Comparison of ENCODE assay signal across 21 cellular contexts in the genomic region with DNA sequence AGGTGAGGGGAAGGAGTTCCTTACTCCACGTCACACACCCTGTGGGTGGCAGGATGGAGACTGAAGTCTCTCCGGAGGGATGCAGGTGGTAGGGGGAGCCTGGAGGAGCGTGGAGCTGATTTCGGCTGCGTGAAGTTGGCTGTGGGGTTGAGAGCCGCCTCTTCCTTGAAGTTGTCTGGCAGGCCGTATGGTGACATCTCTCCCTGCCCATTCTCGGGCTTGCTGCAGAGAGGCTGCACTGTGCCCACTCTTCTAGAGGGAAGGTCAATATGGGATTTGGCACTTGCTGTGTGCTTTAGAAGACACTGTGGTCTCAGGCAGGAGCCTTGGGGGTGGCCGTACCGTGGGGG. TPM values are rescaled to one million over a fixed set of nuclear protein-coding genes. Genes with fewer than 3 reads are reported as not detected.
DNase-seq lines count a peak whose midpoint lies in the region; ATAC-seq, FAIRE-seq and TF ChIP-seq lines count a peak whose summit lies in the region.
"Had no signal": no experiment of that assay in that cellular context is flagged by ENCODE, and none has a peak within 500 bp of the region (broad histone marks: within the 10 kb centered on the region; RNA-seq: fewer than 3 reads in every experiment).

No MANE protein-coding gene starts in this region.

- ATAC-seq in gastroesophageal sphincter (no peak), HG03469 (IDR thresholded peaks at IDR 0.05; ENCODE audit: unreplicated experiment) (no peak), HG03571 (IDR thresholded peaks at IDR 0.05; ENCODE audit: unreplicated experiment) (no peak)
- ATAC-seq: GM12878 had no signal

- in situ Hi-C loops in GM23248 (cut with MboI): no loop called here

- H3K27ac Mint-ChIP-seq in astrocyte (ENCODE audit: unreplicated experiment): peak overlapping the region; percentile 62
- peak overlapping the region; percentile 97 for H3K27ac Mint-ChIP-seq in osteocyte (ENCODE audit: unreplicated experiment)
- H3K27ac Mint-ChIP-seq: CD4-positive, alpha-beta T cell had no signal

- no peaks in the 10 kb centered on the region for H3K27me3 ChIP-seq in GM23248 (replicated peaks; ENCODE audit: insufficient read depth)
- H3K27me3 ChIP-seq in astrocyte (ENCODE audit: insufficient read depth, low read length): peaks cover under 1% of the 10 kb centered on the region
- H3K27me3 ChIP-seq in gastroesophageal sphincter: peaks cover 30% of the 10 kb centered on the region

- H3K9ac ChIP-seq in GM23248: peak overlapping the region; percentile 87; the same call in 1 of the 2 replicates
- no peak overlapping the region for H3K9ac ChIP-seq in astrocyte (ENCODE audit: low read length)

- peaks cover 19% of the 10 kb centered on the region for H3F3A ChIP-seq in GM23248 (ENCODE audit: insufficient read depth)

- no peak overlapping the region for H2AFZ ChIP-seq in GM23248
- no peak overlapping the region for H2AFZ ChIP-seq in astrocyte (ENCODE audit: low read depth, low read length)

- H3K4me3 ChIP-seq in GM23248 (no peak overlapping the region), astrocyte (ENCODE audit: insufficient read depth, low read depth, low read length) (no peak overlapping the region), gastroesophageal sphincter (no peak overlapping the region)
- H3K4me3 ChIP-seq: GM12878 had no signal

- H3K4me3 Mint-ChIP-seq in astrocyte (ENCODE audit: unreplicated experiment) (no peak overlapping the region), osteocyte (ENCODE audit: unreplicated experiment) (no peak overlapping the region)
- H3K4me3 Mint-ChIP-seq: CD4-positive, alpha-beta T cell had no signal

- H3K9me3 Mint-ChIP-seq in astrocyte (ENCODE audit: unreplicated experiment) (no peaks in the 10 kb centered on the region), osteocyte (ENCODE audit: unreplicated experiment) (no peaks in the 10 kb centered on the region)
- H3K9me3 Mint-ChIP-seq: CD4-positive, alpha-beta T cell had no signal

- peaks cover 24% of the 10 kb centered on the region for H3K27me3 Mint-ChIP-seq in astrocyte (ENCODE audit: low read depth, unreplicated experiment)
- no peaks in the 10 kb centered on the region for H3K27me3 Mint-ChIP-seq in osteocyte (ENCODE audit: unreplicated experiment)
- H3K27me3 Mint-ChIP-seq: CD4-positive, alpha-beta T cell had no signal

- H3K9me3 ChIP-seq in GM23248 (ENCODE audit: low read depth) (no peaks in the 10 kb centered on the region), astrocyte (ENCODE audit: insufficient read depth, low read depth, low read length) (no peaks in the 10 kb centered on the region), gastroesophageal sphincter (no peaks in the 10 kb centered on the region)
- H3K9me3 ChIP-seq: Caco-2 had no signal

- H3K4me1 Mint-ChIP-seq in astrocyte (ENCODE audit: low read depth, unreplicated experiment) (peaks cover 15% of the 10 kb centered on the region), osteocyte (ENCODE audit: unreplicated experiment) (peaks cover 73% of the 10 kb centered on the region)

- DNase-seq in GM23248 (no peak), astrocyte (ENCODE audit: low read depth) (no peak), osteocyte (ENCODE audit: extremely low spot score, unreplicated experiment) (no peak), NCI-H2196 treated with DMSO at 0.1 percent for 48 hours (lab: John Stamatoyannopoulos, UW; ENCODE audit: unreplicated experiment) (no peak), DMS79 treated with DMSO at 0.1 percent for 48 hours (lab: John Stamatoyannopoulos, UW) (no peak)
- DNase-seq: Caco-2; CD4-positive, alpha-beta T cell; KBM-7; NCI-H2107; NCI-H2227 treated with DMSO at 0.1 percent for 48 hours; NCI-H510A treated with DMSO at 0.1 percent for 48 hours; NCI-H82; OCI-M1; SHP77 treated with DMSO at 0.1 percent for 48 hours had no signal

- H3K27ac ChIP-seq in GM23248 (no peak overlapping the region), astrocyte (ENCODE audit: low read depth, low read length) (no peak overlapping the region), gastroesophageal sphincter (peak overlapping the region in 3 of 4 donors; percentile 27 to 54 (median 37))

- TF ChIP-seq POLR2A in gastroesophageal sphincter (IDR thresholded peaks at IDR 0.05): no peak

- H3K36me3 Mint-ChIP-seq in astrocyte (ENCODE audit: low read depth, unreplicated experiment): peaks cover 6% of the 10 kb centered on the region
- no peaks in the 10 kb centered on the region for H3K36me3 Mint-ChIP-seq in osteocyte (ENCODE audit: unreplicated experiment)

- H4K20me1 ChIP-seq in GM23248 (ENCODE audit: insufficient read depth) (no peaks in the 10 kb centered on the region), astrocyte (ENCODE audit: insufficient read depth, low read length) (no peaks in the 10 kb centered on the region)

- no peaks in the 10 kb centered on the region for H3K79me2 ChIP-seq in GM23248 (ENCODE audit: insufficient read depth)
- no peaks in the 10 kb centered on the region for H3K79me2 ChIP-seq in astrocyte (ENCODE audit: insufficient read depth, low read length)

- TF ChIP-seq CTCF in astrocyte (IDR thresholded peaks at IDR 0.05; ENCODE audit: insufficient read depth, low read depth, low read length) (no peak), gastroesophageal sphincter (IDR thresholded peaks at IDR 0.05) (no peak), osteocyte (IDR thresholded peaks at IDR 0.05) (no peak)

- 81% methylated on average over 10 of the region's 10 CpGs for WGBS in GM23248 (ENCODE audit: low coverage in 1 of 2, low lambda C conversion rate in 2 of 2, missing lambda C conversion rate in 2 of 2), 2 experiments
- 67% methylated on average over 2 of the region's 10 CpGs; no CpG with 5 or more reads in 1 of the 2 donors for WGBS in gastroesophageal sphincter (ENCODE audit: low coverage in 1 of 2), 2 donors

- peaks cover 58% of the 10 kb centered on the region for H3K4me1 ChIP-seq in GM23248 (ENCODE audit: insufficient read depth)
- H3K4me1 ChIP-seq in astrocyte (ENCODE audit: insufficient read depth, low read length): peaks cover 41% of the 10 kb centered on the region
- H3K4me1 ChIP-seq in gastroesophageal sphincter: peaks cover 0 to 57% (median 9%) of the 10 kb centered on the region in 3 donors
- H3K4me1 ChIP-seq: Caco-2 had no signal

- H3K4me2 ChIP-seq in GM23248 (ENCODE audit: unreplicated experiment) (no peak overlapping the region), astrocyte (ENCODE audit: low read length) (no peak overlapping the region)

- H3K36me3 ChIP-seq in GM23248 (ENCODE audit: low read depth) (no peaks in the 10 kb centered on the region), astrocyte (ENCODE audit: insufficient read depth, low read length) (no peaks in the 10 kb centered on the region), gastroesophageal sphincter (no peaks in the 10 kb centered on the region)

- no peaks in the 10 kb centered on the region for H3K9me2 ChIP-seq in GM23248 (ENCODE audit: insufficient read depth)

- no peak for TF ChIP-seq EP300 in gastroesophageal sphincter (IDR thresholded peaks at IDR 0.05)

- FAIRE-seq in astrocyte (lab: Jason Lieb, UNC): no peak
- FAIRE-seq: A204.1, GM12878, GM18507 had no signal

RNA-seq across cellular contexts. Expression of a gene that starts 13.4 kb away (rescaled TPM):
- 636 and 646 TPM in 2 replicates for total RNA-seq in GM23248 (2014; rRNA removed; shearing (Covaris generic))
- polyA plus RNA-seq in GM23248 (2016; fragmentation: Nextera tagmentation; extraction: Ambion mirVana): 447 and 468 TPM in 2 replicates
- 36.6 and 57.3 TPM in 2 replicates for total RNA-seq in astrocyte
- total RNA-seq in gastroesophageal sphincter: 100 to 1,000 TPM in 3 of 4 donors, 10 to 100 TPM in 1; 85.9 to 187 (median 117) TPM
- total RNA-seq in osteocyte: 215 and 251 TPM in 2 replicates
- total RNA-seq: H4 had no signal

RNA-seq across cellular contexts. Expression of a gene that starts 55.4 kb away (rescaled TPM):
- total RNA-seq in GM23248 (2014; rRNA removed; shearing (Covaris generic)): 8.7 and 12.2 TPM in 2 replicates
- polyA plus RNA-seq in GM23248 (2016; fragmentation: Nextera tagmentation; extraction: Ambion mirVana): 11.7 and 12.1 TPM in 2 replicates
- total RNA-seq in astrocyte (8.6 and 9.5 TPM in 2 replicates), gastroesophageal sphincter (10 to 100 TPM; 22.3 to 37.1 (median 30.0) TPM), osteocyte (11.9 and 13.7 TPM in 2 replicates)

Comparison
In these comparisons a context has a peak if more than half of its experiments do, and no peak if none do; other contexts are left out.
1. H3K27ac ChIP-seq: peak in gastroesophageal sphincter (3 of 4); none in GM23248 (single experiment) and astrocyte (single experiment).